ENCODE assay signal across 19 cellular contexts in genomic region chr6:37871616-37872384, GRCh38.
"Had no signal": no experiment of that assay in that cellular context is flagged by ENCODE, and none has a peak within 500 bp of the region (broad histone marks: within the 10 kb centered on the region; RNA-seq: fewer than 3 reads in every experiment).

No MANE protein-coding gene starts in this region.

- H3K27me3 ChIP-seq: right atrium auricular region, tibial artery, uterus had no signal

- H3K4me3 ChIP-seq: prostate gland, right atrium auricular region, tibial artery, uterus had no signal

- H3K4me3 Mint-ChIP-seq: activated CD4-positive, alpha-beta T cell treated with anti-CD3 and anti-CD28 coated beads, Interleukin-2, amount 10 ng/mL, durations not matched to agents 7 days and 5 days; effector memory CD8-positive, alpha-beta T cell; neural crest cell; T-helper 1 cell treated with Interleukin-12 subunit alpha and Interleukin-12 subunit beta and Interleukin-4 antibody, amounts not matched to agents 30 μg/mL and 1 μg/mL, for 36 hours had no signal

- DNase-seq: activated CD4-positive, alpha-beta T cell treated with anti-CD3 and anti-CD28 coated beads, Interleukin-2, amount 10 ng/mL, durations not matched to agents 7 days and 5 days; activated CD8-positive, alpha-beta memory T cell treated with anti-CD3 and anti-CD28 coated beads, Interleukin-2, amount 50 U/mL, for 4 hours; activated gamma-delta T cell treated with Interleukin-2 at 50 U/mL for 16 hours; dermis blood vessel endothelial cell; effector memory CD8-positive, alpha-beta T cell; foreskin melanocyte; glutamatergic neuron; hippocampal formation; stimulated activated CD4-positive, alpha-beta T cell treated with anti-CD3 and anti-CD28 coated beads, Interleukin-2, amount 100 ng/mL, for 24 hours; stimulated activated naive CD8-positive, alpha-beta T cell treated with anti-CD3 and anti-CD28 coated beads, Interleukin-15, Interleukin-2, amounts not matched to agents 100 U/mL and 50 U/mL, for 24 hours; substantia nigra; tibial artery; uterus had no signal

- H3K27ac Mint-ChIP-seq: activated CD4-positive, alpha-beta T cell treated with anti-CD3 and anti-CD28 coated beads, Interleukin-2, amount 10 ng/mL, durations not matched to agents 7 days and 5 days; activated naive CD4-positive, alpha-beta T cell treated with anti-CD3 and anti-CD28 coated beads, Interleukin-2, amount 50 U/mL, for 72 hours had no signal

- H3K27me3 Mint-ChIP-seq: activated CD4-positive, alpha-beta T cell treated with anti-CD3 and anti-CD28 coated beads, Interleukin-2, amount 10 ng/mL, durations not matched to agents 7 days and 5 days; effector memory CD8-positive, alpha-beta T cell had no signal

- H3K27ac ChIP-seq: prostate gland, right atrium auricular region, tibial artery, uterus had no signal

- H3K9me3 ChIP-seq: prostate gland had no signal

- H3K4me1 ChIP-seq: prostate gland, uterus had no signal

- ATAC-seq: activated CD4-positive, CD25-positive, alpha-beta regulatory T cell treated with anti-CD3 and anti-CD28 coated beads, Interleukin-2, amount 50 U/mL, for 24 hours; effector memory CD8-positive, alpha-beta T cell; stimulated activated naive CD8-positive, alpha-beta T cell treated with anti-CD3 and anti-CD28 coated beads, Interleukin-15, Interleukin-2, amounts not matched to agents 100 U/mL and 50 U/mL, for 24 hours had no signal

- H3K36me3 ChIP-seq: prostate gland, right atrium auricular region, tibial artery, uterus had no signal
